18 cellular contexts compared by ENCODE assay signal in the genomic region with DNA sequence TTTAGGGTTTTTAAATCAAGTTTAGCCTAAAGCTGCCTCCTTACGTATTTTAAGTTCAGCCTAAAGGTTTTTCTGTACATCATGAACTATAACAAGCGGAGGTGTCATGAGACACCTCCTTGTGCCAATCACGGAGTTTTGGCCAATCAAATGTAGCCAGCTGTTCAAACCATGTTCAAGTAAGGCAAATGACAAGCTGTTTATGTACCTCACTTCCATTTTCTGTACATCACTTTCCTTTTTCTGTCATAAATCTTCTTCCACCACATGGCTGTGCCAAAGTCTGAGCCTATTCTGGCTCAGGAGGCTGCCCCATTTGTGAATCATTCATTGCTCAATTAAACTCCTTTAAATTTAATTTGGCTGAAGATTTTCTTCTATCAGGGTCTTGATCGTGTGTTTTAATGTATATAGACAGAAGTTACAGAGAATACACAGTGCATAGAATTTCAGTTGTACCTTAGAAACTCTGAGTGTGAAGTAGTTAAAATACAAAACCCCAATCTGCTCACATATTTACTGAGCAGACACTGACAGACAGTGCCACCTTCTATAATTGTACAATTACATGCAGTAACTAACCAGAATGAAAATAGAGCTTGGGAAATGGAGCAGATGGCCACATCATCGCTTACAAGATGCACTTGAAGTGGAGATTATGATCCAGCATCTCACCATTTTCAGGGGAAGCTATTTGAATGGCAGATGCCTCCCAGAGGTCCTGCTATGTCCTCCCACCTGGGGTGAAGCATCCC.
DNase-seq lines count a peak whose midpoint lies in the region; ATAC-seq and TF ChIP-seq lines count a peak whose summit lies in the region.
"Had no signal": no experiment of that assay in that cellular context is flagged by ENCODE, and none has a peak within 500 bp of the region (broad histone marks: within the 10 kb centered on the region; RNA-seq: fewer than 3 reads in every experiment).

No MANE protein-coding gene starts in this region.

- no peaks in the 10 kb centered on the region for H3K9me2 ChIP-seq in SK-N-SH

- H3F3A ChIP-seq in SK-N-SH (replicated peaks; ENCODE audit: insufficient read depth), result no peaks in the 10 kb centered on the region

- POLR2A ChIA-PET in SK-N-SH (lab: Yijun Ruan, JAX), result interaction anchor here (0.5 to 1.3 kb wide), 3 partner anchors 77 to 569 kb away, joined by 3 to 5 read pairs (median 3); partner anchors contain the start of gene LANCL2

- WGBS in SK-N-SH (ENCODE audit: low lambda C conversion rate), result 32% methylated on average over 5 of the region's 5 CpGs

- DNase-seq in LNCaP clone FGC (ENCODE audit: low read depth), result no peak
- DNase-seq in SK-N-SH, result no peak
- DNase-seq in iris pigment epithelial cell (ENCODE audit: low read depth), result peak; percentile 37
- DNase-seq in activated CD4-positive, alpha-beta T cell treated with anti-CD3 and anti-CD28 coated beads for 48 hours, result no peak
- DNase-seq in NCI-H1417 treated with DMSO at 0.1 percent for 48 hours (lab: John Stamatoyannopoulos, UW), result no peak
- DNase-seq: activated CD8-positive, alpha-beta T cell treated with anti-CD3 and anti-CD28 coated beads, Interleukin-2, amount 10 ng/mL, durations not matched to agents 7 days and 5 days; BE2C; NCI-H187; T-cell; thyroid gland; WERI-Rb-1 had no signal

- H3K27me3 ChIP-seq in SK-N-SH (ENCODE audit: insufficient read depth), result 0 out of 2 replicates have a peak, but pooled peaks cover 4% of the 10 kb centered on the region
- H3K27me3 ChIP-seq: thyroid gland had no signal

- TF ChIP-seq EP300 in SK-N-SH (IDR thresholded peaks at IDR 0.05; ENCODE audit: borderline replicate concordance in 1 of 2, low read depth in 1 of 2, low read length in 1 of 2), result no peak

- no peaks in the 10 kb centered on the region; a peak in 1 of 4 replicates for H3K4me1 ChIP-seq in SK-N-SH (ENCODE audit: control insufficient read depth in 1 of 2, insufficient read depth in 2 of 2, low read depth in 1 of 2, low read length in 1 of 2)
- H3K4me1 ChIP-seq: BE2C, gastroesophageal sphincter, parathyroid adenoma, thyroid gland had no signal

- CTCF ChIA-PET in SK-N-SH (lab: Yijun Ruan, JAX), result interaction anchor here (0.7 to 4.7 kb wide), 10 partner anchors 8 to 514 kb away, joined by 3 to 36 read pairs (median 8); partner anchors contain the start of gene LANCL2

- peak; percentile 37 for TF ChIP-seq RAD21 in SK-N-SH (IDR thresholded peaks at IDR 0.05; ENCODE audit: low read length)

- no peak overlapping the region for H3K4me2 ChIP-seq in SK-N-SH
- H3K4me2 ChIP-seq: KMS-11 had no signal

- peak overlapping the region; percentile 19; the same call in 1 of the 2 replicates for H2AFZ ChIP-seq in SK-N-SH (ENCODE audit: low read depth)
- H2AFZ ChIP-seq: parathyroid adenoma had no signal

- no peak overlapping the region for H3K27ac ChIP-seq in SK-N-SH (ENCODE audit: low read depth in 2 of 2, low read length in 1 of 2)
- H3K27ac ChIP-seq: gastroesophageal sphincter, KMS-11, parathyroid adenoma, RWPE1, skin epidermis, thyroid gland, WERI-Rb-1 had no signal

- H3K9ac ChIP-seq in SK-N-SH, result no peak overlapping the region
- H3K9ac ChIP-seq: KMS-11, parathyroid adenoma had no signal

- no peaks in the 10 kb centered on the region for H4K20me1 ChIP-seq in SK-N-SH (ENCODE audit: insufficient read depth)

- H3K36me3 ChIP-seq in SK-N-SH (replicated peaks in 1 of 2; ENCODE audit: control insufficient read depth in 1 of 2, insufficient read depth in 2 of 2, low read length in 1 of 2), result no peaks in the 10 kb centered on the region
- H3K36me3 ChIP-seq: BE2C, gastroesophageal sphincter, thyroid gland, WERI-Rb-1 had no signal

- H3K4me3 ChIP-seq in LNCaP clone FGC (ENCODE audit: low read depth, low read length) (no peak overlapping the region), SK-N-SH (ENCODE audit: low read depth in 2 of 2, low read length in 1 of 2) (no peak overlapping the region)
- H3K4me3 ChIP-seq: gastroesophageal sphincter, skin epidermis, thyroid gland had no signal

- peak; percentile 96 for ATAC-seq in GM18867 (IDR thresholded peaks at IDR 0.05; ENCODE audit: unreplicated experiment)
- no peak for ATAC-seq in HG03342 (IDR thresholded peaks at IDR 0.05; ENCODE audit: unreplicated experiment)
- ATAC-seq: activated CD8-positive, alpha-beta T cell treated with anti-CD3 and anti-CD28 coated beads, Interleukin-2, amount 10 ng/mL, durations not matched to agents 7 days and 5 days; gastroesophageal sphincter; T-cell had no signal

- H3K79me2 ChIP-seq in SK-N-SH (ENCODE audit: insufficient read depth), result no peaks in the 10 kb centered on the region
- H3K79me2 ChIP-seq: parathyroid adenoma had no signal

- no peaks in the 10 kb centered on the region; the same call in 1 of the 2 replicates for H3K9me3 ChIP-seq in SK-N-SH
- H3K9me3 ChIP-seq: BE2C, gastroesophageal sphincter, thyroid gland had no signal

- TF ChIP-seq CTCF in LNCaP clone FGC (IDR thresholded peaks at IDR 0.05; ENCODE audit: control insufficient read depth, extremely low read depth, insufficient read depth), result 0 out of 2 replicates have a peak, but pooled peaks have one; percentile 3
- peak; percentile 38 for TF ChIP-seq CTCF in SK-N-SH (IDR thresholded peaks at IDR 0.05)

TF ChIP-seq in SK-N-SH, 30 proteins besides CTCF, POLR2A, EP300 and RAD21:
- TF ChIP-seq TEAD4 (IDR thresholded peaks at IDR 0.05; ENCODE audit: borderline replicate concordance, insufficient read depth) (no peak), SMC3 (IDR thresholded peaks at IDR 0.05; ENCODE audit: low read depth, low read length) (0 out of 2 replicates have a peak, but pooled peaks have one; percentile 12), JUND (IDR thresholded peaks at IDR 0.05) (no peak)
- TF ChIP-seq, protein P1, sequence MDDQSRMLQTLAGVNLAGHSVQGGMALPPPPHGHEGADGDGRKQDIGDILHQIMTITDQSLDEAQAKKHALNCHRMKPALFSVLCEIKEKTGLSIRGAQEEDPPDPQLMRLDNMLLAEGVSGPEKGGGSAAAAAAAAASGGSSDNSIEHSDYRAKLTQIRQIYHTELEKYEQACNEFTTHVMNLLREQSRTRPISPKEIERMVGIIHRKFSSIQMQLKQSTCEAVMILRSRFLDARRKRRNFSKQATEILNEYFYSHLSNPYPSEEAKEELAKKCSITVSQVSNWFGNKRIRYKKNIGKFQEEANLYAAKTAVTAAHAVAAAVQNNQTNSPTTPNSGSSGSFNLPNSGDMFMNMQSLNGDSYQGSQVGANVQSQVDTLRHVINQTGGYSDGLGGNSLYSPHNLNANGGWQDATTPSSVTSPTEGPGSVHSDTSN (IDR thresholded peaks at IDR 0.05), result peak; percentile 63
